ENCODE assay signal across 17 cellular contexts in genomic region chr13:89982406-89983085, GRCh38.
DNase-seq lines count a peak whose midpoint lies in the region; ATAC-seq and TF ChIP-seq lines count a peak whose summit lies in the region.
"Had no signal": no experiment of that assay in that cellular context is flagged by ENCODE, and none has a peak within 500 bp of the region (broad histone marks: within the 10 kb centered on the region; RNA-seq: fewer than 3 reads in every experiment).

No MANE protein-coding gene starts in this region.

- H3K18ac ChIP-seq in mesenchymal stem cell (ENCODE audit: low read depth in 1 of 2, low read length in 2 of 2): no peak overlapping the region

- H2BK5ac ChIP-seq in mesenchymal stem cell (ENCODE audit: low read depth, low read length, poor library complexity, severe bottlenecking): no peak overlapping the region

- H2BK120ac ChIP-seq in mesenchymal stem cell (ENCODE audit: low read depth, low read length): no peak overlapping the region

- H3K4me3 ChIP-seq in coronary artery: peak overlapping the region; percentile 37
- peak overlapping the region in 1 of 2 experiments; percentile 65 for H3K4me3 ChIP-seq in mesenchymal stem cell (ENCODE audit: insufficient read depth in 1 of 2, low read depth in 1 of 2, low read length in 2 of 2)
- H3K4me3 ChIP-seq: pancreas, Peyer's patch had no signal

- H3K9me3 Mint-ChIP-seq in stimulated activated naive B cell treated with anti-CD40 and anti-IgM and Interleukin-4, amounts not matched to agents 10 μg/mL and 1 μg/mL and 100 μg/mL, for 72 hours: no peaks in the 10 kb centered on the region

- H3K4me3 Mint-ChIP-seq in stimulated activated naive B cell treated with anti-CD40 and anti-IgM and Interleukin-4, amounts not matched to agents 10 μg/mL and 1 μg/mL and 100 μg/mL, for 72 hours: no peak overlapping the region
- H3K4me3 Mint-ChIP-seq: activated T-helper 17 cell treated with anti-CD3 and anti-CD28 coated beads, Interleukin-2, amount 50 U/mL, for 72 hours had no signal

- H3K27ac Mint-ChIP-seq in stimulated activated naive B cell treated with anti-CD40 and anti-IgM and Interleukin-4, amounts not matched to agents 10 μg/mL and 1 μg/mL and 100 μg/mL, for 72 hours: no peak overlapping the region
- H3K27ac Mint-ChIP-seq: activated T-helper 17 cell treated with anti-CD3 and anti-CD28 coated beads, Interleukin-2, amount 50 U/mL, for 72 hours had no signal

- H3K4me1 ChIP-seq in mesenchymal stem cell (ENCODE audit: control insufficient read depth, insufficient read depth, low read depth, low read length): no peaks in the 10 kb centered on the region
- H3K4me1 ChIP-seq: pancreas, Peyer's patch had no signal

- H3K36me3 Mint-ChIP-seq in stimulated activated naive B cell treated with anti-CD40 and anti-IgM and Interleukin-4, amounts not matched to agents 10 μg/mL and 1 μg/mL and 100 μg/mL, for 72 hours: no peaks in the 10 kb centered on the region

- H3K9ac ChIP-seq in mesenchymal stem cell (ENCODE audit: low read length): peak overlapping the region; percentile 55

- no peak overlapping the region for H3K14ac ChIP-seq in mesenchymal stem cell (ENCODE audit: low read length in 2 of 2)

- no peak overlapping the region for H3K4ac ChIP-seq in mesenchymal stem cell (ENCODE audit: low read depth in 1 of 2, low read length in 2 of 2)

- WGBS in mesenchymal stem cell: 16% methylated on average over 2 of the region's 5 CpGs

- H3K4me2 ChIP-seq in mesenchymal stem cell (ENCODE audit: low read length, poor library complexity, severe bottlenecking): no peak overlapping the region

- H3K36me3 ChIP-seq in mesenchymal stem cell (ENCODE audit: control insufficient read depth in 1 of 2, insufficient read depth in 2 of 2, low read depth in 1 of 2, low read length in 2 of 2): no peaks in the 10 kb centered on the region
- H3K36me3 ChIP-seq: brain microvascular endothelial cell, pancreas, Peyer's patch had no signal

- no peak overlapping the region for H3K23ac ChIP-seq in mesenchymal stem cell (ENCODE audit: low read length in 2 of 2)

- no peaks in the 10 kb centered on the region for H3K79me1 ChIP-seq in mesenchymal stem cell (replicated peaks; ENCODE audit: low read length, poor library complexity, severe bottlenecking)

- no peak for ATAC-seq in GM18511 (IDR thresholded peaks at IDR 0.05; ENCODE audit: unreplicated experiment)
- ATAC-seq in stimulated activated naive B cell treated with anti-CD40 and anti-IgM and Interleukin-4, amounts not matched to agents 10 μg/mL and 1 μg/mL and 100 μg/mL, for 72 hours (replicated peaks): no peak
- ATAC-seq: activated T-helper 17 cell treated with anti-CD3 and anti-CD28 coated beads, Interleukin-2, amount 50 U/mL, for 72 hours had no signal

- no peak overlapping the region for H2BK15ac ChIP-seq in mesenchymal stem cell (ENCODE audit: low read depth, poor library complexity, severe bottlenecking)

- no peak overlapping the region for H2AFZ ChIP-seq in mesenchymal stem cell (ENCODE audit: low read depth, low read length)

- H2AK5ac ChIP-seq in mesenchymal stem cell (ENCODE audit: low read length, severe bottlenecking): no peak overlapping the region

- H4K91ac ChIP-seq in mesenchymal stem cell (ENCODE audit: low read length): no peak overlapping the region

- H3K27ac ChIP-seq in coronary artery: peak overlapping the region in 1 of 2 donors; percentile 44
- no peak overlapping the region for H3K27ac ChIP-seq in mesenchymal stem cell (ENCODE audit: low read length, poor library complexity, severe bottlenecking)
- H3K27ac ChIP-seq: brain microvascular endothelial cell, pancreas, Peyer's patch had no signal

- DNase-seq in CD1c-positive myeloid dendritic cell (ENCODE audit: extremely low spot score) (peak; percentile 77), NOMO-1 treated with dmso at 0.1 percent for 144 hours (lab: John Stamatoyannopoulos, UW; ENCODE audit: unreplicated experiment) (peak; percentile 53), coronary artery (ENCODE audit: low spot score) (no peak), mesenchymal stem cell (peak; percentile 61), NCI-H1417 treated with DMSO at 0.1 percent for 48 hours (lab: John Stamatoyannopoulos, UW) (no peak)
- no peak for DNase-seq in stimulated activated CD4-positive, alpha-beta T cell treated with anti-CD3 and anti-CD28 coated beads, Interleukin-1b, Interleukin-23, amount 100 ng/mL, for 48 hours
- DNase-seq in stimulated activated naive B cell treated with anti-CD40 and anti-IgM and Interleukin-4, amounts not matched to agents 10 μg/mL and 1 μg/mL and 100 μg/mL, for 72 hours: no peak
- DNase-seq: activated CD4-positive, alpha-beta T cell treated with anti-CD3 and anti-CD28 coated beads, Interleukin-2, amount 50 U/mL, for 48 hours; brain microvascular endothelial cell; NCI-H1105; pancreas; Peyer's patch; stimulated activated CD4-positive, alpha-beta T cell treated with anti-CD3 and anti-CD28 coated beads, Interleukin-4, amount 100 ng/mL, for 1 hour; stimulated activated naive CD4-positive, alpha-beta T cell treated with Interleukin-2 at 50 U/mL for 16 hours; T1000 had no signal

- H3K27me3 Mint-ChIP-seq in stimulated activated naive B cell treated with anti-CD40 and anti-IgM and Interleukin-4, amounts not matched to agents 10 μg/mL and 1 μg/mL and 100 μg/mL, for 72 hours: no peaks in the 10 kb centered on the region
- H3K27me3 Mint-ChIP-seq: activated T-helper 17 cell treated with anti-CD3 and anti-CD28 coated beads, Interleukin-2, amount 50 U/mL, for 72 hours had no signal

- H4K8ac ChIP-seq in mesenchymal stem cell (ENCODE audit: low read length): no peak overlapping the region

- no peak for TF ChIP-seq CTCF in coronary artery (IDR thresholded peaks at IDR 0.05)

- H3K4me1 Mint-ChIP-seq in stimulated activated naive B cell treated with anti-CD40 and anti-IgM and Interleukin-4, amounts not matched to agents 10 μg/mL and 1 μg/mL and 100 μg/mL, for 72 hours: no peaks in the 10 kb centered on the region
- H3K4me1 Mint-ChIP-seq: activated T-helper 17 cell treated with anti-CD3 and anti-CD28 coated beads, Interleukin-2, amount 50 U/mL, for 72 hours had no signal

- no peaks in the 10 kb centered on the region for H3K27me3 ChIP-seq in mesenchymal stem cell (ENCODE audit: control insufficient read depth in 1 of 2, insufficient read depth in 1 of 2, low read length in 2 of 2)
- H3K27me3 ChIP-seq: brain microvascular endothelial cell, pancreas, Peyer's patch had no signal

- H2BK12ac ChIP-seq in mesenchymal stem cell (ENCODE audit: low read length in 2 of 2): no peak overlapping the region

- no peaks in the 10 kb centered on the region for H3K9me3 ChIP-seq in mesenchymal stem cell (ENCODE audit: control insufficient read depth, low read length)
- H3K9me3 ChIP-seq: pancreas, Peyer's patch had no signal

Comparison
In these comparisons a context has a peak if more than half of its experiments do, and no peak if none do; other contexts are left out.
1. DNase-seq: peak in CD1c-positive myeloid dendritic cell (single experiment), NOMO-1 treated with dmso at 0.1 percent for 144 hours (single experiment) and mesenchymal stem cell (single experiment); none in coronary artery (single experiment), stimulated activated CD4-positive, alpha-beta T cell treated with anti-CD3 and anti-CD28 coated beads, Interleukin-1b, Interleukin-23, amount 100 ng/mL, for 48 hours (single experiment), stimulated activated naive B cell treated with anti-CD40 and anti-IgM and Interleukin-4, amounts not matched to agents 10 μg/mL and 1 μg/mL and 100 μg/mL, for 72 hours (single experiment) and NCI-H1417 treated with DMSO at 0.1 percent for 48 hours (single experiment).